In the genomic region with DNA sequence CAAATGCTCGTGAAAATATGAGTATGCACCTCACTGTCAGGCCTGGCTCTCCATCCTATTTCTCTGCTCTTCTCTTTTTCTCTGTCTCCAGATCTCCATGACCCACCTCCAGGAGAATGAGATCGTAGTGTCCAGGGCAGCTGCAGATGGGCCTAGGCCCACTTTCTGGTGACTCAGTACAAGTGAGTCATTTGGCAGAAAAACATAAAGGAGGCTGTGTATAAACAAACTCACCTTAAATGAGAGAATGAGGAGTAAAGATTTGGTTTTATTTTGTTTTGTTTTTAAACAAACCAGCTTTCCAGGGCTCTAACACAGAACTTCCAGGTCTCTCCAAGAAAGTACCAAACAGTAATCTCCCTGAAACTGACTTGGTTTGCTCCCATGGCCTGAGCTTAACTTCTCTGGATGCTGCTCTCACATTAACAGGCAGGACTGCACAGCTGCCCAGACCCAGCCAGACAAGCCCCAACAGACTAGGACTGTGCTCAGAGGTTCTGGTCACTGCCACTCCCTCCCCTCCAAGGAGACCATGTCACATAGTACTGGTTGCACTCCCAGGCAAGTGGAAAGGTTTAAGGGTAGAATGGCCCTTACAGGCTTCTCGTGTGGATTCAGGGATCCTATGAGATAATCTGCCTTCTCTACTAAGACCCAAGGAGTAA, we compare ENCODE assay signal across 10 cellular contexts. TPM values are rescaled to one million over a fixed set of nuclear protein-coding genes. Genes with fewer than 3 reads are reported as not detected.
A peak's percentile ranks its signal among the peaks of the same experiment; 100 is the strongest.
DNase-seq lines count a peak whose midpoint lies in the region; ATAC-seq, FAIRE-seq and TF ChIP-seq lines count a peak whose summit lies in the region.
"Had no signal": no experiment of that assay in that cellular context is flagged by ENCODE, and none has a peak within 500 bp of the region (broad histone marks: within the 10 kb centered on the region; RNA-seq: fewer than 3 reads in every experiment).

No MANE protein-coding gene starts in this region.

- in situ Hi-C loops in K562 (cut with MboI), result no loop called here

- ATAC-seq in A549 (peak in 1 of 2 experiments; percentile 25; a peak in 2 of 6 replicates), K562 (no peak), HG03108 (IDR thresholded peaks at IDR 0.05; ENCODE audit: unreplicated experiment) (no peak), HG03039 (IDR thresholded peaks at IDR 0.05; ENCODE audit: unreplicated experiment) (no peak)

- no peak overlapping the region for H3K9ac ChIP-seq in K562 (ENCODE audit: insufficient read depth in 1 of 2, low read depth in 2 of 2, low read length in 2 of 2)
- no peak overlapping the region for H3K9ac ChIP-seq in kidney (ENCODE audit: low read length in 2 of 2)

- CTCF ChIA-PET in A549 (lab: Yijun Ruan, JAX) (interaction anchor here (1.1 to 1.7 kb wide), 5 partner anchors 62 to 132 kb away, joined by 3 to 4 read pairs (median 3); no protein-coding TSS in a partner anchor), K562 (lab: Yijun Ruan, JAX; ENCODE audit: low intra/inter-chr PET ratio) (no interaction called here)

- TF ChIP-seq EP300 in A549 (IDR thresholded peaks at IDR 0.05) (no peak), K562 (IDR thresholded peaks at IDR 0.05; ENCODE audit: low read length) (no peak)

- H3K9me1 ChIP-seq in K562 (ENCODE audit: control insufficient read depth, insufficient read depth, low read length), result no peaks in the 10 kb centered on the region

- H3K36me3 ChIP-seq in K562 (ENCODE audit: control insufficient read depth, insufficient read depth, low read length), result no peaks in the 10 kb centered on the region
- H3K36me3 ChIP-seq in mesodermal cell (ENCODE audit: control insufficient read depth, insufficient read depth, low read length), result peaks cover 13% of the 10 kb centered on the region
- H3K36me3 ChIP-seq in kidney (ENCODE audit: control insufficient read depth in 1 of 2, insufficient read depth in 2 of 2, low read length in 2 of 2), result no peaks in the 10 kb centered on the region

- BruUV-seq in K562 (replicated peaks; lab: Mats Ljungman, UMichigan), result no TSS peak

- FAIRE-seq in A549 (lab: Jason Lieb, UNC) (no peak), K562 (lab: Jason Lieb, UNC) (no peak), kidney (lab: Jason Lieb, UNC) (no peak)

- intact Hi-C loops in K562 (cut with micrococcal nuclease) (no loop called here), kidney (cut with DNase I) (no loop called here)

- TF ChIP-seq POLR2A in A549 (IDR thresholded peaks at IDR 0.05; ENCODE audit: low read length) (no peak), K562 (conservative IDR thresholded peaks at IDR 0.05) (no peak)

- H3K9me3 ChIP-seq in A549 (no peaks in the 10 kb centered on the region), K562 (replicated peaks; ENCODE audit: control insufficient read depth, insufficient read depth, low read depth, low read length) (no peaks in the 10 kb centered on the region), mesodermal cell (ENCODE audit: control insufficient read depth, low read length) (no peaks in the 10 kb centered on the region), kidney (ENCODE audit: control insufficient read depth in 1 of 2, low read length in 2 of 2) (no peaks in the 10 kb centered on the region)

- H3K27me3 ChIP-seq in K562 (ENCODE audit: control insufficient read depth in 2 of 2, insufficient read depth in 2 of 2, low read length in 2 of 2), result peaks cover 13 to 42% of the 10 kb centered on the region in 2 experiments

- WGBS in A549 (ENCODE audit: missing lambda C conversion rate), result 65% methylated on average over 3 of the region's 3 CpGs
- WGBS in K562 (ENCODE audit: insufficient coverage, low coverage, missing lambda C conversion rate), result 0% methylated on average over 2 of the region's 3 CpGs
- WGBS in mesodermal cell (ENCODE audit: insufficient coverage in 2 of 2), 2 experiments, result 77 to 100% methylated on average over 2 of the region's 3 CpGs

- DNase-seq in A549 (ENCODE audit: low read depth in 1 of 2, low spot score in 1 of 2) (no peak), HCEC 1CT (peak; percentile 84), K562 (ENCODE audit: extremely low read depth in 1 of 4, low spot score in 3 of 4) (no peak), kidney (no peak)
- DNase-seq in activated CD4-positive, CD25-positive, alpha-beta regulatory T cell treated with anti-CD3 and anti-CD28 coated beads, Interleukin-2, amount 50 U/mL, for 72 hours, result no peak
- DNase-seq: DMS79; stimulated activated CD4-positive, alpha-beta T cell treated with anti-CD3 and anti-CD28 coated beads, Interleukin-2, amount 100 ng/mL, for 24 hours had no signal

- H3K79me2 ChIP-seq in K562 (ENCODE audit: control insufficient read depth, insufficient read depth, low read length), result no peaks in the 10 kb centered on the region

- H4K20me1 ChIP-seq in K562 (replicated peaks; ENCODE audit: control insufficient read depth, insufficient read depth, low read length), result no peaks in the 10 kb centered on the region

- no peak for TF ChIP-seq CTCF in A549 (IDR thresholded peaks at IDR 0.05)
- TF ChIP-seq CTCF in K562 (IDR thresholded peaks at IDR 0.05 in 2 of 3, conservative IDR thresholded peaks at IDR 0.05 in 1 of 3; ENCODE audit: insufficient read depth in 2 of 3, low read depth in 1 of 3, low read length in 3 of 3), result no peak
- TF ChIP-seq CTCF in kidney (IDR thresholded peaks at IDR 0.05; ENCODE audit: borderline replicate concordance, extremely low read depth, insufficient read depth), result no peak

- TF ChIP-seq RAD21 in A549 (conservative IDR thresholded peaks at IDR 0.05 in 1 of 2, IDR thresholded peaks at IDR 0.05 in 1 of 2), result no peak
- no peak for TF ChIP-seq RAD21 in K562 (CRISPR knock-in tag; conservative IDR thresholded peaks at IDR 0.05 in 1 of 2, IDR thresholded peaks at IDR 0.05 in 1 of 2)

- peak overlapping the region; percentile 99 for H3K4me2 ChIP-seq in A549
- no peak overlapping the region for H3K4me2 ChIP-seq in K562 (ENCODE audit: insufficient read depth, low read length)

- H3K4me3 ChIP-seq in A549 (no peak overlapping the region), K562 (no peak overlapping the region), mesodermal cell (ENCODE audit: extremely low read depth, insufficient read depth, low read length, poor library complexity, severe bottlenecking) (no peak overlapping the region), kidney (ENCODE audit: low read length in 2 of 2) (no peak overlapping the region)

- H3K27ac ChIP-seq in A549 (peak overlapping the region; percentile 83 to 89; a peak in 4 of 6 replicates), K562 (ENCODE audit: extremely low read depth, low read depth, low read length) (no peak overlapping the region), mesodermal cell (ENCODE audit: low read depth, low read length, severe bottlenecking) (peak overlapping the region; percentile 88), kidney (ENCODE audit: low read depth in 2 of 2, low read length in 2 of 2) (no peak overlapping the region)

- POLR2A ChIA-PET in A549 (lab: Yijun Ruan, JAX), result interaction anchor here (0.6 kb wide), 1 partner anchor 63 kb away, joined by 7 read pairs; no protein-coding TSS in a partner anchor
- POLR2A ChIA-PET in K562 (lab: Yijun Ruan, JAX), result no interaction called here

- no peak overlapping the region for H2AFZ ChIP-seq in K562 (ENCODE audit: low read depth, low read length)

- H3K4me1 ChIP-seq in A549 (peaks cover 58% of the 10 kb centered on the region), K562 (replicated peaks in 1 of 2; ENCODE audit: control insufficient read depth in 2 of 2, insufficient read depth in 2 of 2, low read length in 2 of 2) (peaks cover 0 to 11% of the 10 kb centered on the region in 2 experiments; a peak in 2 of 5 replicates), mesodermal cell (ENCODE audit: control insufficient read depth, insufficient read depth, low read length, poor library complexity, severe bottlenecking) (peaks cover 65% of the 10 kb centered on the region), kidney (ENCODE audit: control insufficient read depth in 1 of 2, insufficient read depth in 1 of 2, low read depth in 1 of 2, low read length in 2 of 2) (peaks cover 8 to 21% of the 10 kb centered on the region in 2 donors)

TF ChIP-seq in A549, 52 proteins besides CTCF, POLR2A, EP300 and RAD21:
- TF ChIP-seq FOSL2 (IDR thresholded peaks at IDR 0.05), result peak; percentile 37; the same call in 1 of the 2 replicates
- peak; percentile 66 for TF ChIP-seq FOSL2 (CRISPR knock-in tag; IDR thresholded peaks at IDR 0.05)
- no peak for TF ChIP-seq FOXS1 (CRISPR knock-in tag; IDR thresholded peaks at IDR 0.05)

TF ChIP-seq in K562, 482 proteins besides CTCF, POLR2A, EP300 and RAD21 (continues in another document):
- TF ChIP-seq HDAC6 (IDR thresholded peaks at IDR 0.05; ENCODE audit: low read depth, low read length), result no peak

RNA-seq across cellular contexts. Expression of a gene that starts 1.5 kb away (rescaled TPM):
- polyA plus RNA-seq in A549 (2011; rRNA removed), result 5.4 and 7.9 TPM in 2 replicates
- polyA plus RNA-seq in A549 (2012; cell fraction: cytosol; rRNA removed), result 2.7 and 3.8 TPM in 2 replicates
- 4.4 and 5.4 TPM in 2 replicates for polyA plus RNA-seq in A549 (2012; cell fraction: nucleus; rRNA removed)
- 5.6 to 6.6 TPM (median 5.9 TPM) in 3 replicates for polyA plus RNA-seq in A549 (2017; fragmentation: RNase III; extraction: RNeasy Plus Mini Kit Qiagen cat#74134 plus additional on column Dnase treatment)
- 8.3 and 13.1 TPM in 2 replicates for polyA minus RNA-seq in A549 (2011; rRNA and poly(A)+ RNA removed)
- total RNA-seq in K562 (2011; cell fraction: chromatin; rRNA removed; ENCODE audit: low replicate concordance), result 0.07 and 0.37 TPM in 2 replicates
- total RNA-seq in K562 (2011; cell fraction: nucleolus; rRNA removed), result 0.17 and 0.26 TPM in 2 replicates
- total RNA-seq in K562 (2011; cell fraction: nucleoplasm; rRNA removed), result 0.07 and 0.08 TPM in 2 replicates
- not detected in 2 replicates for total RNA-seq in K562 (2014; rRNA removed)
- total RNA-seq in K562 (2014; rRNA removed; fragmentation: Illumina TruSeq; extraction: Trizol), result not detected in 2 replicates
- not detected in 2 replicates for total RNA-seq in K562 (2015; rRNA removed; fragmentation: Illumina TruSeq; extraction: Trizol)
- total RNA-seq in K562 (2021), result 0.24 and 0.25 TPM in 2 replicates
- polyA plus RNA-seq in K562 (2011; rRNA removed), result not detected in 2 replicates
- 0.01 TPM in 1 of 2 replicates, not detected in the other for polyA plus RNA-seq in K562 (2011; cell fraction: cytosol; rRNA removed)
- 0.06 and 0.08 TPM in 2 replicates for polyA plus RNA-seq in K562 (2011; cell fraction: nucleus; rRNA removed)
- polyA plus RNA-seq in K562 (2012), result 0.01 and 0.06 TPM in 2 replicates
- not detected in 2 replicates for polyA plus RNA-seq in K562 (2014; fragmentation: Illumina TruSeq; extraction: Trizol)
- not detected for polyA plus RNA-seq in K562 (2014; fragmentation: Nextera tagmentation; extraction: Ambion mirVana)
- not detected in 2 replicates for polyA plus RNA-seq in K562 (2014; rRNA removed)
- polyA minus RNA-seq in K562 (2011; rRNA and poly(A)+ RNA removed), result 0.03 and 0.04 TPM in 2 replicates
- polyA minus RNA-seq in K562 (2011; cell fraction: cytosol; rRNA and poly(A)+ RNA removed), result 0.19 TPM in 1 of 2 replicates, not detected in the other
- polyA minus RNA-seq in K562 (2011; cell fraction: nucleus; rRNA and poly(A)+ RNA removed), result 0.11 TPM in 1 of 2 replicates, not detected in the other
- 122 TPM for polyA plus RNA-seq in mesodermal cell (2013, experiment 1 of 2)
- polyA plus RNA-seq in mesodermal cell (2013, experiment 2 of 2), result 98.4 TPM
- total RNA-seq in kidney, result 96.3 TPM
- 10.3 TPM for polyA plus RNA-seq in kidney (ENCODE audit: insufficient read depth, low read depth, low replicate concordance)

Comparison
In these comparisons a context has a peak if more than half of its experiments do, and no peak if none do; other contexts are left out.
1. H3K27ac ChIP-seq: peak in A549 (2 of 2) and mesodermal cell (single experiment); none in K562 (single experiment) and kidney (0 of 2).